Comparison of ENCODE assay signal across 25 cellular contexts in the genomic region with DNA sequence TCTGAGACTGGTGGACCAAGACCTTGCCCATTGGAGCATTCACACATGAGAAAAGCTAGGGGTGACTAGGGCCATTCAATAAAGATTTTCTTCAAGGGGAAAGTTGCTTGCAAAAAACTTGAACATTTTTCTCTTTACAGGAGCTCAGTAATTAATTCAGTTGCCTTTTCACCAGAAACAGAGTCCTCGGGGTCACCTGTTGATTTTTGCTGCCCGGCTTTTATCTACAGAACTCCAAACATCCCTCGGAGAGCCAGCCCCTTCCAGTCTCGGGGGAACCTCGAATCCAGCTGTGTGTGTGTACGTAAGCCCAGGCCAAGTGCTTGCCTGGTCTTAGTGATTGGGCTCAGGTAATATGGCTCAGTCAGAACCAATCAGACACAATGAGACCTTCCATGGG.
"Had no signal": no experiment of that assay in that cellular context is flagged by ENCODE, and none has a peak within 500 bp of the region (broad histone marks: within the 10 kb centered on the region; RNA-seq: fewer than 3 reads in every experiment).

No MANE protein-coding gene starts in this region.

- DNase-seq: dermis blood vessel endothelial cell; dorsolateral prefrontal cortex; effector CD4-positive, alpha-beta T cell; effector memory CD4-positive, alpha-beta T cell; erythroblast; esophagus squamous epithelium; foreskin fibroblast; foreskin melanocyte; gastrocnemius medialis; glutamatergic neuron; head of caudate nucleus; heart right ventricle; hippocampal formation; left cardiac atrium; left lung; left ventricle myocardium superior; lower lobe of right lung; mesenchymal stem cell; mucosa of descending colon; naive B cell; naive thymus-derived CD8-positive, alpha-beta T cell had no signal

- H3K27me3 Mint-ChIP-seq: naive thymus-derived CD8-positive, alpha-beta T cell had no signal

- H3K9me3 Mint-ChIP-seq: mesothelial cell of epicardium; naive B cell; naive thymus-derived CD8-positive, alpha-beta T cell had no signal

- H3K36me3 ChIP-seq: gastrocnemius medialis, heart right ventricle, lower lobe of right lung had no signal

- ATAC-seq: esophagus mucosa; gastrocnemius medialis; heart right ventricle; left cardiac atrium; left lung; left ventricle myocardium superior; lower lobe of right lung; mucosa of descending colon; naive thymus-derived CD8-positive, alpha-beta T cell had no signal

- H3K9me3 ChIP-seq: esophagus squamous epithelium, gastrocnemius medialis, heart right ventricle, left lung, lower lobe of right lung, mucosa of descending colon had no signal

- H3K27ac ChIP-seq: coronary artery, dorsolateral prefrontal cortex, epithelial cell of prostate, esophagus squamous epithelium, gastrocnemius medialis, heart right ventricle, left lung, lower lobe of right lung had no signal

- H3K27ac Mint-ChIP-seq: mesothelial cell of epicardium had no signal

- H3K27me3 ChIP-seq: dorsolateral prefrontal cortex, esophagus squamous epithelium, gastrocnemius medialis, heart right ventricle, left lung had no signal

- H3K4me1 ChIP-seq: gastrocnemius medialis had no signal

- H3K4me3 Mint-ChIP-seq: mesothelial cell of epicardium; naive B cell; naive thymus-derived CD8-positive, alpha-beta T cell had no signal
